ENCODE assay signal across 28 cellular contexts in the genomic region with DNA sequence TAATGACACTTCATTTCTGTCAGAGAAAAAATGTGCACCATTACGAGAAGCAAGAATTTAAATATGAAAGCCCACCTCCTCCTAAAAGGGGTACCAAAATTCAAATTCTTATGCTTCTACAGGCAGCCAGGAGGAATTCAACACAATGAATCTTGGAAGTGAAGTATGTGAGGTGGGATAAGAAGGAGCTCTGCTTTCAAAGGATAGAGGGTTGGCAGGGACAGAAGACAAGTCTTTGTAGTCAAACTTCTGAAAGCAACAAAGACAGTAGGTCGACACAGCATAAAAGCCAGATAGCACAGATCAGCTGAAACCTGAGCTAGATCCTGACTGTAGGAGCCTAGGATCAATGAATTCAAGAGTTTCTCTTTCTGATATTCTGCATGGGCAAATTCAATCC.
"Had no signal": no experiment of that assay in that cellular context is flagged by ENCODE, and none has a peak within 500 bp of the region (broad histone marks: within the 10 kb centered on the region; RNA-seq: fewer than 3 reads in every experiment).

No MANE protein-coding gene starts in this region.

- H3K27ac ChIP-seq: left lung, lower lobe of right lung, ovary, right atrium auricular region, right lobe of liver, tibial nerve, uterus had no signal

- H3K36me3 ChIP-seq: left lung, lower lobe of right lung, ovary, right atrium auricular region, uterus had no signal

- H3K27ac Mint-ChIP-seq: immature natural killer cell; mesothelial cell of epicardium; natural killer cell; nephron progenitor cell; progenitor cell of endocrine pancreas; stimulated activated naive CD8-positive, alpha-beta T cell treated with anti-CD3 and anti-CD28 coated beads, Interleukin-15, amount 100 ng/mL, for 72 hours; type B pancreatic cell had no signal

- H3K27me3 Mint-ChIP-seq: naive B cell; progenitor cell of endocrine pancreas; stimulated activated memory B cell treated with anti-CD40 and anti-IgM and Interleukin-4, amounts not matched to agents 10 μg/mL and 1 μg/mL and 100 μg/mL, for 72 hours; stimulated activated naive CD8-positive, alpha-beta T cell treated with anti-CD3 and anti-CD28 coated beads, Interleukin-15, amount 100 ng/mL, for 72 hours; type B pancreatic cell had no signal

- DNase-seq: hippocampal formation; immature natural killer cell; kidney; left colon; left lung; lower lobe of right lung; mammary epithelial cell; mesenchymal stem cell; naive B cell; natural killer cell; nephron progenitor cell; ovary; right lobe of liver; stimulated activated CD4-positive, alpha-beta T cell treated with anti-CD3 and anti-CD28 coated beads, Interleukin-1b, Interleukin-23, amount 100 ng/mL, for 48 hours; stimulated activated CD4-positive, alpha-beta T cell treated with anti-CD3 and anti-CD28 coated beads, Interleukin-2, amount 100 ng/mL, for 48 hours; stimulated activated CD4-positive, alpha-beta T cell treated with anti-CD3 and anti-CD28 coated beads, Interleukin-4, amount 100 ng/mL, for 4 hours; stimulated activated CD8-positive, alpha-beta memory T cell treated with anti-CD3 and anti-CD28 coated beads, Interleukin-4, amount 100 ng/mL, for 48 hours; stimulated activated naive CD4-positive, alpha-beta T cell treated with Interleukin-2 at 50 U/mL for 16 hours; stimulated activated naive CD8-positive, alpha-beta T cell treated with anti-CD3 and anti-CD28 coated beads, Interleukin-15, amount 100 ng/mL, for 72 hours; substantia nigra; uterus had no signal

- H3K9me3 Mint-ChIP-seq: immature natural killer cell; naive B cell; natural killer cell; nephron progenitor cell; stimulated activated memory B cell treated with anti-CD40 and anti-IgM and Interleukin-4, amounts not matched to agents 10 μg/mL and 1 μg/mL and 100 μg/mL, for 72 hours had no signal

- ATAC-seq: left colon; left lung; lower lobe of right lung; natural killer cell; right lobe of liver; stimulated activated memory B cell treated with anti-CD40 and anti-IgM and Interleukin-4, amounts not matched to agents 10 μg/mL and 1 μg/mL and 100 μg/mL, for 72 hours; stimulated activated naive CD8-positive, alpha-beta T cell treated with anti-CD3 and anti-CD28 coated beads, Interleukin-15, amount 100 ng/mL, for 72 hours had no signal

- H3K27me3 ChIP-seq: left lung, ovary, right atrium auricular region, right lobe of liver, tibial nerve, uterus had no signal

- H3K9me3 ChIP-seq: left lung, lower lobe of right lung, ovary, right atrium auricular region, right lobe of liver, tibial nerve, uterus had no signal

- H3K4me2 ChIP-seq: smooth muscle cell had no signal

- H3K4me3 Mint-ChIP-seq: immature natural killer cell; mesothelial cell of epicardium; naive B cell; natural killer cell; nephron progenitor cell; stimulated activated memory B cell treated with anti-CD40 and anti-IgM and Interleukin-4, amounts not matched to agents 10 μg/mL and 1 μg/mL and 100 μg/mL, for 72 hours; stimulated activated naive CD8-positive, alpha-beta T cell treated with anti-CD3 and anti-CD28 coated beads, Interleukin-15, amount 100 ng/mL, for 72 hours; type B pancreatic cell had no signal

- H3K4me3 ChIP-seq: left lung, lower lobe of right lung, ovary, right atrium auricular region, right lobe of liver, smooth muscle cell, tibial nerve, uterus had no signal
